In the genomic region with DNA sequence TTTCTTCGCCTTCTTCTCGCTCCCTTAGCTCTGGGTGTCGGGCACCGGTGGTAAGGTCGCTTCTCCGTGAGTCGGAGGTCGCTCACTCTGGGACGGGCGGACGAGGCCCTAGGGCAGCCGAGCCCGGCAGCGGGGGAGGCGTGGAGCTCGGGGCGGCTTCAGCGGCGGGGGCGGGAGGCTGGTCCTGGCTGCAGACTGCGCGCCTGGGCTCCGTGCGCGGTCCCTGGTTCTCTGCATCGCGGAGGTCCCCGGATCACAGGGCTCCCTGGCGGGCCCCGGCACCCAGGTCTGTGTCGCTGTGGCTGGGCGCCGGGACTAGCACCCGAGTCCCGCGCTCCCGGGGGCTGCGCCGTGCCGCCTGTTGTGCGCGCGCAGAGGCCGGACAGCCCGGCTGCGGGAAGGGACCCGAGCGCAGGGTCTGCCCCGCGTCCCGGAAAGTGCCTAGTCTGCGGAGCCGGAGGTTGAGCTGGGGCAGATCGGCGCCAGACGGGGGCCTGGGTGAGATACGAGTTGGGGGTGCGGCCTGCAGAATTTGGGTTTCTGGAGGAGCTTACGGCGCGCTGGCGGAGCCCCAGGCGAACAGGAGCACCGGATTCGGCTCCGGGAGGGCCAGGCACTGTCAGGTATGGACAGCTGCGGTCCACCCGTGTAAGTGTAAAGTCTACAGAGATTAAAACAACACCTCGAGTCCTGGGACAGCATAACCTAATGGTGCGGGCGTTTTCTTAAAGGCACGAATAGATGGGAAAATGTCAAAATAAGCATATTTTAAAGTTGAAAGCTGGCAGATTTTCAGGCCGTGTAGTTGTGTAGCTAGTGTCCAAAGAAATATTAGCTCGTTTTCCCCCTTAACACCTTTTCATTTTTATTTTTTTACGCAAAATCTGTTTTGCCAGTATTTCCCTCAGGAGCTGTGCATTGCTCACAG, we compare ENCODE assay signal across 8 cellular contexts. TPM values are rescaled to one million over a fixed set of nuclear protein-coding genes. Genes with fewer than 3 reads are reported as not detected.
DNase-seq lines count a peak whose midpoint lies in the region; ATAC-seq lines count a peak whose summit lies in the region.

No MANE protein-coding gene starts in this region.

- H3K27me3 ChIP-seq in iPS-15b (ENCODE audit: control insufficient read depth, insufficient read depth, low read length) (no peaks in the 10 kb centered on the region), skeletal muscle satellite cell (ENCODE audit: control insufficient read depth, insufficient read depth, low read length) (no peaks in the 10 kb centered on the region)

- H3K9me3 ChIP-seq in iPS-15b (ENCODE audit: control insufficient read depth, insufficient read depth, low read length) (no peaks in the 10 kb centered on the region), skeletal muscle satellite cell (replicated peaks; ENCODE audit: low read length) (no peaks in the 10 kb centered on the region)

- DNase-seq in NCI-H748 (lab: John Stamatoyannopoulos, UW; ENCODE audit: unreplicated experiment) (peak; percentile 80), NCI-H748 treated with DMSO at 0.1 percent for 48 hours (lab: John Stamatoyannopoulos, UW) (no peak), NCI-H510A treated with DMSO at 0.1 percent for 48 hours (lab: John Stamatoyannopoulos, UW) (peak; percentile 44), anterior cingulate cortex (lab: John Stamatoyannopoulos, UW) (peak in 41 of 58 donors; percentile 29 to 77 (median 59)), NCI-H82 (lab: John Stamatoyannopoulos, UW) (no peak)

- H3K4me3 ChIP-seq in iPS-15b (ENCODE audit: low read depth, low read length) (peak overlapping the region; percentile 87), skeletal muscle satellite cell (ENCODE audit: low read length) (peak overlapping the region; percentile 98)

- H3K4me1 ChIP-seq in iPS-15b (ENCODE audit: control insufficient read depth, insufficient read depth, low read length), result peaks cover 7% of the 10 kb centered on the region
- H3K4me1 ChIP-seq in skeletal muscle satellite cell (ENCODE audit: control insufficient read depth, insufficient read depth, low read length), result peaks cover 38% of the 10 kb centered on the region

- H3K36me3 ChIP-seq in iPS-15b (ENCODE audit: control insufficient read depth, insufficient read depth, low read length), result no peaks in the 10 kb centered on the region
- peaks cover 35% of the 10 kb centered on the region for H3K36me3 ChIP-seq in skeletal muscle satellite cell (ENCODE audit: insufficient read depth, low read length)

- peak; percentile 32 for ATAC-seq in HG02678 (IDR thresholded peaks at IDR 0.05; ENCODE audit: unreplicated experiment)

- H3K4me2 ChIP-seq in skeletal muscle satellite cell (ENCODE audit: low read length), result peak overlapping the region; percentile 88

- peak overlapping the region; percentile 41 for H3K9ac ChIP-seq in iPS-15b (ENCODE audit: low read depth, low read length)
- peak overlapping the region; percentile 99 for H3K9ac ChIP-seq in skeletal muscle satellite cell (ENCODE audit: low read depth, low read length)

RNA-seq across cellular contexts. Expression of a gene that starts 0.7 kb away (rescaled TPM):
- 148 and 178 TPM in 2 replicates for total RNA-seq in skeletal muscle satellite cell (2012; rRNA removed)

Comparison
In these comparisons a context has a peak if more than half of its experiments do, and no peak if none do; other contexts are left out.
1. DNase-seq: peak in NCI-H748 (single experiment), NCI-H510A treated with DMSO at 0.1 percent for 48 hours (single experiment) and anterior cingulate cortex (41 of 58); none in NCI-H748 treated with DMSO at 0.1 percent for 48 hours (single experiment) and NCI-H82 (single experiment).